9 cellular contexts compared by ENCODE assay signal in genomic region chr12:96425321-96425720, GRCh38. TPM values are rescaled to one million over a fixed set of nuclear protein-coding genes. Genes with fewer than 3 reads are reported as not detected.
A peak's percentile ranks its signal among the peaks of the same experiment; 100 is the strongest.
DNase-seq lines count a peak whose midpoint lies in the region; ATAC-seq lines count a peak whose summit lies in the region.
"Had no signal": no experiment of that assay in that cellular context is flagged by ENCODE, and none has a peak within 500 bp of the region (broad histone marks: within the 10 kb centered on the region; RNA-seq: fewer than 3 reads in every experiment).

No MANE protein-coding gene starts in this region.

- no peak overlapping the region for H4K8ac ChIP-seq in mesenchymal stem cell (ENCODE audit: low read length)

- H3K14ac ChIP-seq in mesenchymal stem cell (ENCODE audit: low read length in 2 of 2), result no peak overlapping the region

- H2BK120ac ChIP-seq in mesenchymal stem cell (ENCODE audit: low read depth, low read length), result no peak overlapping the region

- ATAC-seq in GM18502 (IDR thresholded peaks at IDR 0.05; ENCODE audit: poor library complexity, unreplicated experiment), result peak; percentile 87
- ATAC-seq in HG02885 (IDR thresholded peaks at IDR 0.05; ENCODE audit: poor library complexity, unreplicated experiment), result peak; percentile 80
- no peak for ATAC-seq in HG03571 (IDR thresholded peaks at IDR 0.05; ENCODE audit: unreplicated experiment)
- no peak for ATAC-seq in GM21360 (IDR thresholded peaks at IDR 0.05; ENCODE audit: unreplicated experiment)
- no peak for ATAC-seq in GM19397 (IDR thresholded peaks at IDR 0.05; ENCODE audit: unreplicated experiment)

- H2AFZ ChIP-seq in mesenchymal stem cell (ENCODE audit: low read depth, low read length), result no peak overlapping the region
- no peak overlapping the region for H2AFZ ChIP-seq in Karpas-422 (ENCODE audit: low read length)

- H3K27me3 ChIP-seq in mesenchymal stem cell (ENCODE audit: control insufficient read depth in 1 of 2, insufficient read depth in 1 of 2, low read length in 2 of 2), result no peaks in the 10 kb centered on the region
- no peaks in the 10 kb centered on the region for H3K27me3 ChIP-seq in Karpas-422 (ENCODE audit: low read length)
- H3K27me3 ChIP-seq: esophagus squamous epithelium had no signal

- no peak overlapping the region for H3K23ac ChIP-seq in mesenchymal stem cell (ENCODE audit: low read length in 2 of 2)

- H3K4ac ChIP-seq in mesenchymal stem cell (ENCODE audit: low read depth in 1 of 2, low read length in 2 of 2), result peak overlapping the region in 1 of 2 experiments; percentile 71

- H2BK5ac ChIP-seq in mesenchymal stem cell (ENCODE audit: low read depth, low read length, poor library complexity, severe bottlenecking), result no peak overlapping the region

- peak overlapping the region in 1 of 2 experiments; percentile 68 for H2BK12ac ChIP-seq in mesenchymal stem cell (ENCODE audit: low read length in 2 of 2)

- WGBS in mesenchymal stem cell, result 6% methylated on average over 3 of the region's 3 CpGs

- peak overlapping the region; percentile 65 for H2AK5ac ChIP-seq in mesenchymal stem cell (ENCODE audit: low read length, severe bottlenecking)

- H3K9me3 ChIP-seq in mesenchymal stem cell (ENCODE audit: control insufficient read depth, low read length) (no peaks in the 10 kb centered on the region), Karpas-422 (ENCODE audit: low read length) (no peaks in the 10 kb centered on the region)
- H3K9me3 ChIP-seq: esophagus squamous epithelium had no signal

- no peaks in the 10 kb centered on the region for H3K79me1 ChIP-seq in mesenchymal stem cell (replicated peaks; ENCODE audit: low read length, poor library complexity, severe bottlenecking)

- H2BK15ac ChIP-seq in mesenchymal stem cell (ENCODE audit: low read depth, poor library complexity, severe bottlenecking), result peak overlapping the region; percentile 38

- H4K20me1 ChIP-seq in Karpas-422 (ENCODE audit: insufficient read depth, low read depth, low read length), result no peaks in the 10 kb centered on the region

- peaks cover 7% of the 10 kb centered on the region for H3K4me1 ChIP-seq in mesenchymal stem cell (ENCODE audit: control insufficient read depth, insufficient read depth, low read depth, low read length)
- peaks cover 6% of the 10 kb centered on the region; the same call in 1 of the 2 replicates for H3K4me1 ChIP-seq in Karpas-422 (ENCODE audit: low read length)

- H3K9ac ChIP-seq in mesenchymal stem cell (ENCODE audit: low read length) (peak overlapping the region; percentile 91), Karpas-422 (ENCODE audit: low read length) (no peak overlapping the region)

- H4K91ac ChIP-seq in mesenchymal stem cell (ENCODE audit: low read length), result no peak overlapping the region

- H3K4me2 ChIP-seq in mesenchymal stem cell (ENCODE audit: low read length, poor library complexity, severe bottlenecking), result no peak overlapping the region
- no peak overlapping the region for H3K4me2 ChIP-seq in Karpas-422 (ENCODE audit: low read depth, low read length, poor library complexity, severe bottlenecking)

- no peaks in the 10 kb centered on the region for H3K9me2 ChIP-seq in Karpas-422 (replicated peaks; ENCODE audit: insufficient read depth, low read length)

- DNase-seq in T1000 (lab: John Stamatoyannopoulos, UW) (peak; percentile 41), mesenchymal stem cell (peak; percentile 85), Karpas-422 (no peak)
- DNase-seq: esophagus squamous epithelium had no signal

- peak overlapping the region; percentile 81 for H3K27ac ChIP-seq in mesenchymal stem cell (ENCODE audit: low read length, poor library complexity, severe bottlenecking)
- no peak overlapping the region for H3K27ac ChIP-seq in Karpas-422 (ENCODE audit: low read length)
- H3K27ac ChIP-seq: esophagus squamous epithelium had no signal

- H3K79me2 ChIP-seq in Karpas-422 (ENCODE audit: low read length), result no peaks in the 10 kb centered on the region

- no peak overlapping the region for H3K18ac ChIP-seq in mesenchymal stem cell (ENCODE audit: low read depth in 1 of 2, low read length in 2 of 2)

- H3K36me3 ChIP-seq in mesenchymal stem cell (ENCODE audit: control insufficient read depth in 1 of 2, insufficient read depth in 2 of 2, low read depth in 1 of 2, low read length in 2 of 2) (peaks cover 0 to 5% of the 10 kb centered on the region in 2 experiments), Karpas-422 (ENCODE audit: insufficient read depth, low read length) (no peaks in the 10 kb centered on the region)
- H3K36me3 ChIP-seq: esophagus squamous epithelium had no signal

- H3K4me3 ChIP-seq in mesenchymal stem cell (ENCODE audit: insufficient read depth in 1 of 2, low read depth in 1 of 2, low read length in 2 of 2) (peak overlapping the region in 1 of 2 experiments; percentile 47), Karpas-422 (ENCODE audit: low read length) (no peak overlapping the region)
- H3K4me3 ChIP-seq: esophagus squamous epithelium had no signal

RNA-seq across cellular contexts. Expression of gene CDK17, which starts 25.1 kb away (rescaled TPM):
- 16.3 TPM for polyA plus RNA-seq in mesenchymal stem cell (2013, experiment 1 of 2)
- polyA plus RNA-seq in mesenchymal stem cell (2013, experiment 2 of 2), result 16.3 TPM
- 35.6 and 71.2 TPM in 2 replicates for total RNA-seq in Karpas-422 (2014; rRNA removed; shearing (Covaris generic); ENCODE audit: low replicate concordance)

Comparison
In these comparisons a context has a peak if more than half of its experiments do, and no peak if none do; other contexts are left out.
1. ATAC-seq: peak in GM18502 (single experiment) and HG02885 (single experiment); none in HG03571 (single experiment), GM21360 (single experiment) and GM19397 (single experiment).